8 cellular contexts compared by ENCODE assay signal in the genomic region with DNA sequence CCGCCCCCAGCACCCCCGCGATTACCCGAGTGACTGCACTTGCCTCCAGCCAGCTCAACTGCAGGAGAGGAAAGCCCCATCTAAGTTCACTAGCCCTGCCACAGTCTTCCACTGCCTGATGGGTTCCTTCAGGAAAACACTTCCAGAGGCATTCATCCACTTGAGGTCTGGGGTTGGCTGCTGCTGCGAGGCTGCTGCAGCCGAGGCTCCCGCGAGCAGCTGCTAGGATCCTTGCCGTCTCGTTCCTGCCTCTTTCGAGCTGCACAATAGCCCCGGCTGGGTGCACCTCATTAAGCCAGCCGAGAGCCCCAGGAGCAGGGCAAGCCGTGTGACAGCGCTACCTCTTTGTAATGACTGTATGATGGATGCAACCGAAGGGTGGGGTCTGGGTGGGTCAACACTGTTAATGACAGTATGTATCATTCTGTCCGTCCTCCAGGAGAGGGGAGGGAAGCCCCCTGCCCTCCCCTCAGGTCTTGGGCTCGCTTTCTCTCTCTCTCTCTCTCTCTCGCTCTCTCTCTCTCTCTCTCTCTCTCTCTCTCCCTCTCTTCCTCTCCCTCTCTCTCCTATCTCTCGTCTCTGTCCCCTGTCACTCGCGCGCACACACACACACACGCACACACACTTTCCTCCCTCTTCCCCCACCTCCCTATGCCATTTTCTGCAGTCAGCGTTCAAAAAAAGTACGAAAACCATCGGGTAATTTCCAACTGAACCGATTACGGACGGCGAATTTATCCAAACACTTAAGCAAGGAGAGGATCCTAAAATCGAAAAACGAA. TPM values are rescaled to one million over a fixed set of nuclear protein-coding genes. Genes with fewer than 3 reads are reported as not detected.
A peak's percentile ranks its signal among the peaks of the same experiment; 100 is the strongest.
DNase-seq lines count a peak whose midpoint lies in the region; ATAC-seq, FAIRE-seq and TF ChIP-seq lines count a peak whose summit lies in the region.

No MANE protein-coding gene starts in this region.

- H4K8ac ChIP-seq in mesendoderm (ENCODE audit: low read depth, low read length): no peak overlapping the region

- ATAC-seq in Right ventricle myocardium inferior (no peak), HG02981 (IDR thresholded peaks at IDR 0.05; ENCODE audit: unreplicated experiment) (no peak), GM21576 (IDR thresholded peaks at IDR 0.05; ENCODE audit: unreplicated experiment) (no peak), HG03139 (IDR thresholded peaks at IDR 0.05; ENCODE audit: unreplicated experiment) (no peak)

- no peak overlapping the region for H2BK5ac ChIP-seq in mesendoderm (ENCODE audit: low read length)

- H3K23ac ChIP-seq in mesendoderm (ENCODE audit: low read length): no peak overlapping the region

- H3K79me1 ChIP-seq in mesendoderm (ENCODE audit: low read length): no peaks in the 10 kb centered on the region

- H2BK15ac ChIP-seq in mesendoderm (replicated peaks; ENCODE audit: low read depth): peak overlapping the region; percentile 59

- peak overlapping the region; percentile 34 for H3K18ac ChIP-seq in mesendoderm (ENCODE audit: low read length)

- no peak for TF ChIP-seq POLR2A in breast epithelium (IDR thresholded peaks at IDR 0.05)

- peak overlapping the region; percentile 21 for H3K9ac ChIP-seq in mesendoderm (ENCODE audit: low read length)

- no peak overlapping the region for H2AK5ac ChIP-seq in mesendoderm (ENCODE audit: low read length)

- H3K4me1 ChIP-seq in cardiac muscle cell (ENCODE audit: low read depth): peaks cover 3% of the 10 kb centered on the region
- H3K4me1 ChIP-seq in breast epithelium: peaks cover 0 to 4% of the 10 kb centered on the region in 2 donors
- H3K4me1 ChIP-seq in mesendoderm (ENCODE audit: control insufficient read depth, low read depth, low read length): no peaks in the 10 kb centered on the region

- no peaks in the 10 kb centered on the region for H3K9me3 ChIP-seq in cardiac muscle cell (ENCODE audit: low read depth)
- no peaks in the 10 kb centered on the region for H3K9me3 ChIP-seq in breast epithelium

- peak overlapping the region; percentile 92 for H3K4me2 ChIP-seq in mesendoderm (ENCODE audit: low read length)

- TF ChIP-seq CTCF in cardiac muscle cell (IDR thresholded peaks at IDR 0.05; ENCODE audit: low read depth, low read length) (no peak), breast epithelium (IDR thresholded peaks at IDR 0.05) (no peak)

- no peak overlapping the region for H3K4ac ChIP-seq in mesendoderm (ENCODE audit: low read depth, low read length)

- peak overlapping the region; percentile 81 for H3K56ac ChIP-seq in mesendoderm (ENCODE audit: low read length)

- intact Hi-C loops in Right ventricle myocardium inferior (cut with DNase I): no loop called here
- intact Hi-C loops in breast epithelium (cut with DNase I; ENCODE audit: low total_unique reads): no loop called here

- H3K27ac ChIP-seq in cardiac muscle cell: no peak overlapping the region
- H3K27ac ChIP-seq in breast epithelium: no peak overlapping the region
- H3K27ac ChIP-seq in mesendoderm (ENCODE audit: low read depth, low read length): peak overlapping the region; percentile 17

- no peak overlapping the region for H4K5ac ChIP-seq in mesendoderm (ENCODE audit: low read length)

- H3K4me3 ChIP-seq in cardiac muscle cell (peak overlapping the region; percentile 54), breast epithelium (peak overlapping the region; percentile 35 to 76 (median 53)), mesendoderm (ENCODE audit: low read length) (peak overlapping the region; percentile 57)

- DNase-seq in cardiac muscle cell (ENCODE audit: low read depth in 1 of 2, low spot score in 1 of 2): peak in 1 of 2 donors; percentile 78
- DNase-seq in Right ventricle myocardium inferior (ENCODE audit: missing footprints): no peak
- DNase-seq in breast epithelium (ENCODE audit: low spot score in 2 of 2): no peak
- DNase-seq in mesendoderm: peak; percentile 76
- peak; percentile 27 for DNase-seq in urothelium cell line (ENCODE audit: low spot score)

- H2BK120ac ChIP-seq in mesendoderm (ENCODE audit: low read depth, low read length): no peak overlapping the region

- FAIRE-seq in urothelium cell line (lab: Jason Lieb, UNC): no peak

- no peaks in the 10 kb centered on the region for H3K79me2 ChIP-seq in mesendoderm (ENCODE audit: control insufficient read depth, insufficient read depth, low read length)

- H3K27me3 ChIP-seq in cardiac muscle cell (peaks cover 24% of the 10 kb centered on the region), breast epithelium (peaks cover 0 to 11% of the 10 kb centered on the region in 2 donors), mesendoderm (ENCODE audit: insufficient read depth, low read length, poor library complexity) (peaks cover 3% of the 10 kb centered on the region)

- H3K36me3 ChIP-seq in cardiac muscle cell (no peaks in the 10 kb centered on the region), breast epithelium (no peaks in the 10 kb centered on the region), mesendoderm (ENCODE audit: control insufficient read depth, insufficient read depth, low read length) (no peaks in the 10 kb centered on the region)

- WGBS in mesendoderm (ENCODE audit: extremely low coverage, insufficient coverage, low lambda C conversion rate): no CpG with 5 or more reads among the region's 33 CpGs

RNA-seq across cellular contexts. Expression of gene ELAVL2, which starts 24.4 kb away (rescaled TPM):
- total RNA-seq in cardiac muscle cell (4.1 and 11.2 TPM in 2 replicates), Right ventricle myocardium inferior (not detected), breast epithelium (1 to 10 TPM in 1 of 3 donors, under 1 TPM in 2; 0.59 to 1.1 (median 0.66) TPM)
- 3.2 and 9.8 TPM in 2 replicates for polyA plus RNA-seq in cardiac muscle cell
- polyA plus RNA-seq in mesendoderm (2013, experiment 1 of 2): 5.2 TPM
- polyA plus RNA-seq in mesendoderm (2013, experiment 2 of 2): 4.8 TPM

Comparison
In these comparisons a context has a peak if more than half of its experiments do, and no peak if none do; other contexts are left out.
1. DNase-seq: peak in mesendoderm (single experiment) and urothelium cell line (single experiment); none in Right ventricle myocardium inferior (single experiment) and breast epithelium (0 of 2).
2. Peak in every context shown above with its lines, with median percentiles within 50 percentile points of each other: H3K4me3 ChIP-seq.